In genomic region chr9:98403715-98404114, GRCh38 we compare ENCODE assay signal across 1 cellular context.
TF ChIP-seq lines count a peak whose summit lies in the region.

No MANE protein-coding gene starts in this region.

TF ChIP-seq in K562, 482 proteins besides CTCF, POLR2A, EP300 and RAD21 (continued from another document):
- no peak for TF ChIP-seq AFF4 (CRISPR knock-in tag; IDR thresholded peaks at IDR 0.05)
